26 cellular contexts compared by ENCODE assay signal in the genomic region with DNA sequence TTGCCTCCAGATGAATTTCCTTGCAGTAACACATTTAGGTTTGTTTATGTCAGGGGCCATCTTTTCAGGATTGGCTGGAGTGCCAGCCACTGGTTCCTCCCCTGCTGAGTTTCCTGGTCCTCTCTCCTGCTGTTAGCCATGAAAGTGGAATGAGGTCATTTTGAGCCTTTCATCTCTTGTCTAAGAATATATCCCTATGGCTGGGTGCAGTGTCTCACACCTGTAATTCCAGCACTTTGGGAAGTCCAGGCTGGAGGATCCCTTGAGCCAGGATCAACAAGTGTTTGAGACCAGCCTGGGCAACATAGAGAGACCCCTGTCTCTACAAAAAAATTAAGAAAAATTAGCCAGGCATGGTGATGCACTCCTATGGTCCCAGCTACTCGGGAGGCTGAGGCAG. TPM values are rescaled to one million over a fixed set of nuclear protein-coding genes. Genes with fewer than 3 reads are reported as not detected.
DNase-seq lines count a peak whose midpoint lies in the region; ATAC-seq and TF ChIP-seq lines count a peak whose summit lies in the region.
"Had no signal": no experiment of that assay in that cellular context is flagged by ENCODE, and none has a peak within 500 bp of the region (broad histone marks: within the 10 kb centered on the region; RNA-seq: fewer than 3 reads in every experiment).

No MANE protein-coding gene starts in this region.

- H3K27ac Mint-ChIP-seq in effector memory CD8-positive, alpha-beta T cell: no peak overlapping the region

- CTCF ChIA-PET in PC-3 (lab: Charles Lee): no interaction called here

- H3K9me2 ChIP-seq in PC-3 (replicated peaks; ENCODE audit: low read length): no peaks in the 10 kb centered on the region

- H4K20me1 ChIP-seq in PC-3 (ENCODE audit: low read length): peaks cover 49% of the 10 kb centered on the region

- H3F3A ChIP-seq in PC-3 (ENCODE audit: low read length, unreplicated experiment): no peaks in the 10 kb centered on the region

- H2AFZ ChIP-seq in PC-3 (ENCODE audit: low read length): no peak overlapping the region

- H3K4me1 ChIP-seq in adipocyte (ENCODE audit: control insufficient read depth, insufficient read depth, low read length) (peaks cover 10% of the 10 kb centered on the region), PC-3 (ENCODE audit: insufficient read depth, low read length) (no peaks in the 10 kb centered on the region), vagina (peaks cover 14% of the 10 kb centered on the region)

- no peak overlapping the region for H3K9ac ChIP-seq in adipocyte (ENCODE audit: low read length)
- no peak overlapping the region for H3K9ac ChIP-seq in PC-3 (ENCODE audit: low read length)

- intact Hi-C loops in PC-3 (cut with micrococcal nuclease) (no loop called here), vagina (cut with DNase I) (no loop called here)

- peaks cover 86% of the 10 kb centered on the region for H3K79me2 ChIP-seq in PC-3 (ENCODE audit: low read length)

- H3K9me3 Mint-ChIP-seq in effector memory CD8-positive, alpha-beta T cell: no peaks in the 10 kb centered on the region
- H3K9me3 Mint-ChIP-seq: CD8-positive, alpha-beta memory T cell had no signal

- TF ChIP-seq EP300 in Ishikawa (IDR thresholded peaks at IDR 0.05; ENCODE audit: borderline replicate concordance): no peak

- H3K36me3 ChIP-seq in adipocyte (ENCODE audit: control insufficient read depth, insufficient read depth, low read length, severe bottlenecking) (peaks cover 14% of the 10 kb centered on the region), PC-3 (ENCODE audit: low read depth, low read length) (peaks cover 7% of the 10 kb centered on the region; the same call in 1 of the 2 replicates), vagina (peaks cover 0 to 25% of the 10 kb centered on the region in 2 donors)

- POLR2A ChIA-PET in PC-3 (lab: Charles Lee; ENCODE audit: unreplicated experiment): no interaction called here

- no peak for TF ChIP-seq RAD21 in Ishikawa (IDR thresholded peaks at IDR 0.05; ENCODE audit: low read depth)

- H3K27ac ChIP-seq in PC-3 (ENCODE audit: low read length): no peak overlapping the region
- no peak overlapping the region for H3K27ac ChIP-seq in vagina
- H3K27ac ChIP-seq: heart left ventricle, SK-N-MC, stomach, WERI-Rb-1 had no signal

- H3K36me3 Mint-ChIP-seq in effector memory CD8-positive, alpha-beta T cell (ENCODE audit: insufficient read depth): peaks cover 3% of the 10 kb centered on the region

- peaks cover 4 to 16% of the 10 kb centered on the region in 2 donors for H3K4me1 Mint-ChIP-seq in effector memory CD8-positive, alpha-beta T cell (ENCODE audit: low read depth in 2 of 2)

- no peaks in the 10 kb centered on the region for H3K27me3 Mint-ChIP-seq in effector memory CD8-positive, alpha-beta T cell
- H3K27me3 Mint-ChIP-seq: CD8-positive, alpha-beta memory T cell had no signal

- no peak overlapping the region for H3K4me2 ChIP-seq in PC-3 (ENCODE audit: low read length)
- H3K4me2 ChIP-seq: smooth muscle cell had no signal

- no peak for TF ChIP-seq CTCF in PC-3 (conservative IDR thresholded peaks at IDR 0.05; ENCODE audit: low read depth, low read length)
- no peak for TF ChIP-seq CTCF in vagina (IDR thresholded peaks at IDR 0.05)

- no peak overlapping the region for H3K4me3 Mint-ChIP-seq in effector memory CD8-positive, alpha-beta T cell
- H3K4me3 Mint-ChIP-seq: CD8-positive, alpha-beta memory T cell had no signal

- ATAC-seq in effector memory CD8-positive, alpha-beta T cell (replicated peaks): no peak
- no peak for ATAC-seq in PC-3
- ATAC-seq: heart left ventricle, left ventricle myocardium superior, mucosa of descending colon had no signal

- no TSS peak for BruUV-seq in PC-3 (replicated peaks; lab: Mats Ljungman, UMichigan)

- H3K27me3 ChIP-seq in adipocyte (replicated peaks; ENCODE audit: control insufficient read depth, insufficient read depth, low read length) (no peaks in the 10 kb centered on the region), PC-3 (ENCODE audit: low read length) (no peaks in the 10 kb centered on the region), vagina (no peaks in the 10 kb centered on the region)
- H3K27me3 ChIP-seq: heart left ventricle, stomach had no signal

- no peak overlapping the region for H3K4me3 ChIP-seq in adipocyte (ENCODE audit: low read length)
- H3K4me3 ChIP-seq in PC-3 (ENCODE audit: low read length): no peak overlapping the region
- no peak overlapping the region for H3K4me3 ChIP-seq in vagina
- H3K4me3 ChIP-seq: heart left ventricle, mucosa of descending colon, SK-N-MC, smooth muscle cell, stomach had no signal

- H3K9me3 ChIP-seq in adipocyte (ENCODE audit: control insufficient read depth, low read length) (no peaks in the 10 kb centered on the region), PC-3 (ENCODE audit: low read length) (no peaks in the 10 kb centered on the region), vagina (no peaks in the 10 kb centered on the region)
- H3K9me3 ChIP-seq: heart left ventricle, mucosa of descending colon, stomach had no signal

- DNase-seq in EL (peak; percentile 24), adipocyte (ENCODE audit: low read depth) (peak; percentile 7), iris pigment epithelial cell (ENCODE audit: low read depth) (peak; percentile 51), PC-3 (no peak), vagina (ENCODE audit: extremely low spot score in 2 of 2) (no peak), cerebellar nuclear complex (lab: John Stamatoyannopoulos, UW) (no peak)
- DNase-seq in effector memory CD8-positive, alpha-beta T cell: no peak
- DNase-seq: activated CD4-positive, alpha-beta T cell treated with anti-CD3 and anti-CD28 coated beads, Interleukin-2, amount 50 U/mL, for 48 hours; activated T-cell treated with anti-CD3 and anti-CD28 coated beads for 4 hours; aorta; CD8-positive, alpha-beta memory T cell; DMS79; effector memory CD4-positive, alpha-beta T cell; left ventricle myocardium superior; mucosa of descending colon; NCI-H1105; NCI-H2171; NK-92 treated with Interleukin-12 subunit alpha and Interleukin-12 subunit beta, amount 100 ng/mL, for 24 hours; stimulated activated CD4-positive, alpha-beta T cell treated with anti-CD3 and anti-CD28 coated beads, Interleukin-4, amount 100 ng/mL, for 24 hours; stomach; trophoblast cell; WERI-Rb-1 had no signal

- no peak for TF ChIP-seq POLR2A in vagina (IDR thresholded peaks at IDR 0.05)

TF ChIP-seq in Ishikawa, 13 proteins besides CTCF, POLR2A, EP300 and RAD21:
- TF ChIP-seq NFIC (IDR thresholded peaks at IDR 0.05) (no peak), TCF12 (IDR thresholded peaks at IDR 0.05; ENCODE audit: low read depth) (0 out of 2 replicates have a peak, but pooled peaks have one; percentile 16)

RNA-seq across cellular contexts. Expression of gene SMARCA4, which starts 20.7 kb away (rescaled TPM):
- 197 and 316 TPM in 2 replicates for total RNA-seq in PC-3 (2014; rRNA removed)
- total RNA-seq in vagina: 90.4 TPM

RNA-seq across cellular contexts. Expression of gene TIMM29, which starts 52.9 kb away (rescaled TPM):
- 60.7 and 90.1 TPM in 2 replicates for total RNA-seq in PC-3 (2014; rRNA removed)
- 21.9 TPM for total RNA-seq in vagina

RNA-seq across cellular contexts. Expression of gene YIPF2, which starts 53.1 kb away (rescaled TPM):
- total RNA-seq in PC-3 (2014; rRNA removed) (126 and 131 TPM in 2 replicates), vagina (42.7 TPM)

Comparison
In these comparisons a context has a peak if more than half of its experiments do, and no peak if none do; other contexts are left out.
1. DNase-seq: peak in EL (single experiment), adipocyte (single experiment) and iris pigment epithelial cell (single experiment); none in effector memory CD8-positive, alpha-beta T cell (0 of 3), PC-3 (single experiment), vagina (0 of 2) and cerebellar nuclear complex (0 of 2).